ENCODE assay signal across 8 cellular contexts in genomic region chr11:113289341-113290187, GRCh38. TPM values are rescaled to one million over a fixed set of nuclear protein-coding genes. Genes with fewer than 3 reads are reported as not detected.
A peak's percentile ranks its signal among the peaks of the same experiment; 100 is the strongest.
DNase-seq lines count a peak whose midpoint lies in the region; ATAC-seq, FAIRE-seq and TF ChIP-seq lines count a peak whose summit lies in the region.

No MANE protein-coding gene starts in this region.

- no peaks in the 10 kb centered on the region for H3K36me3 Mint-ChIP-seq in activated T-cell treated with anti-CD3 and anti-CD28 coated beads, Interleukin-2, amount 50 U/mL, for 4 hours (ENCODE audit: insufficient read depth)

- no peak overlapping the region for H3K27ac ChIP-seq in OCI-LY1 (ENCODE audit: low read depth, low read length, poor library complexity, severe bottlenecking)
- no peak overlapping the region for H3K27ac ChIP-seq in tibial artery

- no peaks in the 10 kb centered on the region for H3F3A ChIP-seq in OCI-LY1 (ENCODE audit: insufficient read depth, low read length)

- no peak for FAIRE-seq in D721Med (lab: Jason Lieb, UNC)

- no peak overlapping the region for H2AFZ ChIP-seq in OCI-LY1 (ENCODE audit: low read length)

- H3K27me3 Mint-ChIP-seq in activated T-cell treated with anti-CD3 and anti-CD28 coated beads, Interleukin-2, amount 50 U/mL, for 4 hours (ENCODE audit: low read depth), result peaks cover 5% of the 10 kb centered on the region

- no peak overlapping the region for H3K4me2 ChIP-seq in OCI-LY1 (ENCODE audit: low read length)

- no peak overlapping the region for H3K4me3 Mint-ChIP-seq in activated T-cell treated with anti-CD3 and anti-CD28 coated beads, Interleukin-2, amount 50 U/mL, for 4 hours

- peak; percentile 64 for DNase-seq in D721Med (ENCODE audit: insufficient read length, low spot score)
- peak; percentile 46 for DNase-seq in activated T-cell treated with anti-CD3 and anti-CD28 coated beads, Interleukin-2, amount 50 U/mL, for 4 hours
- peak; percentile 64 for DNase-seq in fibroblast of pulmonary artery (ENCODE audit: low read depth)
- peak; percentile 43 for DNase-seq in occipital lobe (lab: John Stamatoyannopoulos, UW)
- peak in 1 of 2 donors; percentile 71 for DNase-seq in tibial artery

- H3K4me1 ChIP-seq in OCI-LY1 (ENCODE audit: insufficient read depth, low read length, severe bottlenecking), result no peaks in the 10 kb centered on the region
- H3K4me1 ChIP-seq in tibial artery, result no peaks in the 10 kb centered on the region

- H3K9me3 ChIP-seq in OCI-LY1 (ENCODE audit: low read length), result no peaks in the 10 kb centered on the region
- no peaks in the 10 kb centered on the region for H3K9me3 ChIP-seq in tibial artery

- no peaks in the 10 kb centered on the region for H4K20me1 ChIP-seq in OCI-LY1 (ENCODE audit: insufficient read depth, low read length)

- ATAC-seq in GM19452 (IDR thresholded peaks at IDR 0.05; ENCODE audit: unreplicated experiment) (peak; percentile 92), HG03520 (IDR thresholded peaks at IDR 0.05; ENCODE audit: unreplicated experiment) (peak; percentile 86)
- ATAC-seq in activated T-cell treated with anti-CD3 and anti-CD28 coated beads, Interleukin-2, amount 50 U/mL, for 4 hours, result peak; percentile 90 to 93

- H3K4me1 Mint-ChIP-seq in activated T-cell treated with anti-CD3 and anti-CD28 coated beads, Interleukin-2, amount 50 U/mL, for 4 hours (ENCODE audit: low read depth), result no peaks in the 10 kb centered on the region

- no peaks in the 10 kb centered on the region for H3K36me3 ChIP-seq in OCI-LY1 (ENCODE audit: insufficient read depth, low read length)
- H3K36me3 ChIP-seq in tibial artery, result no peaks in the 10 kb centered on the region

- TF ChIP-seq CTCF in D721Med (IDR thresholded peaks at IDR 0.05; ENCODE audit: insufficient read depth, missing control alignments) (peak; percentile 94), OCI-LY1 (IDR thresholded peaks at IDR 0.05; ENCODE audit: low read length) (peak; percentile 63), fibroblast of pulmonary artery (IDR thresholded peaks at IDR 0.05; ENCODE audit: low read length, missing control alignments) (peak; percentile 97), tibial artery (IDR thresholded peaks at IDR 0.05) (peak; percentile 80 to 85)

- intact Hi-C loops in tibial artery (cut with DNase I; ENCODE audit: low total_unique reads), result loop anchor here (5.0 kb wide), 1 partner anchor 702 kb away; no protein-coding TSS in a partner anchor

- H3K27me3 ChIP-seq in OCI-LY1 (ENCODE audit: insufficient read depth, low read length), result no peaks in the 10 kb centered on the region
- peaks cover 0 to 8% of the 10 kb centered on the region in 2 donors for H3K27me3 ChIP-seq in tibial artery

- H3K79me2 ChIP-seq in OCI-LY1 (ENCODE audit: insufficient read depth, low read length), result no peaks in the 10 kb centered on the region

- H3K9me3 Mint-ChIP-seq in activated T-cell treated with anti-CD3 and anti-CD28 coated beads, Interleukin-2, amount 50 U/mL, for 4 hours, result no peaks in the 10 kb centered on the region

- H3K4me3 ChIP-seq in OCI-LY1 (ENCODE audit: low read depth, low read length, poor library complexity, severe bottlenecking) (no peak overlapping the region), fibroblast of pulmonary artery (replicated peaks; ENCODE audit: low read depth, low read length) (no peak overlapping the region), tibial artery (no peak overlapping the region)

- H3K9me2 ChIP-seq in OCI-LY1 (ENCODE audit: low read depth, low read length), result no peaks in the 10 kb centered on the region

- no peak overlapping the region for H3K9ac ChIP-seq in OCI-LY1 (ENCODE audit: low read length)

RNA-seq across cellular contexts. Expression of gene TTC12, which starts 24.8 kb away (rescaled TPM):
- total RNA-seq in activated T-cell treated with anti-CD3 and anti-CD28 coated beads, Interleukin-2, amount 50 U/mL, for 4 hours, result 10 to 100 TPM in 1 of 3 donors, 1 to 10 TPM in 2; 4.0 to 11.0 (median 7.5) TPM
- total RNA-seq in occipital lobe, result 1.4 TPM
